Comparison of ENCODE assay signal across 9 cellular contexts in genomic region chr9:110254500-110254899, GRCh38. TPM values are rescaled to one million over a fixed set of nuclear protein-coding genes. Genes with fewer than 3 reads are reported as not detected.
DNase-seq lines count a peak whose midpoint lies in the region; TF ChIP-seq lines count a peak whose summit lies in the region.
"Had no signal": no experiment of that assay in that cellular context is flagged by ENCODE, and none has a peak within 500 bp of the region (broad histone marks: within the 10 kb centered on the region; RNA-seq: fewer than 3 reads in every experiment).

No MANE protein-coding gene starts in this region.

- H3K4me1 Mint-ChIP-seq in CD4-positive, alpha-beta memory T cell = peaks cover 30 to 47% (median 41%) of the 10 kb centered on the region in 4 donors

- H3K27me3 Mint-ChIP-seq in CD4-positive, alpha-beta memory T cell = no peaks in the 10 kb centered on the region

- H3K4me3 ChIP-seq in CD4-positive, alpha-beta memory T cell (ENCODE audit: low read length in 2 of 2) = no peak overlapping the region
- peak overlapping the region; percentile 96 for H3K4me3 ChIP-seq in OCI-LY3 (ENCODE audit: low read length)
- peak overlapping the region; percentile 75 for H3K4me3 ChIP-seq in epithelial cell of esophagus (ENCODE audit: low read length)
- H3K4me3 ChIP-seq in osteoblast (ENCODE audit: insufficient read depth, low read length) = peak overlapping the region; percentile 90

- POLR2A ChIA-PET in CD4-positive, alpha-beta memory T cell (lab: Charles Lee; ENCODE audit: partially characterized antibody) = no interaction called here

- no peaks in the 10 kb centered on the region for H3K9me3 ChIP-seq in CD4-positive, alpha-beta memory T cell (ENCODE audit: control insufficient read depth in 1 of 2, low read length in 2 of 2)
- H3K9me3 ChIP-seq in OCI-LY3 (ENCODE audit: insufficient read depth, low read length) (no peaks in the 10 kb centered on the region), osteoblast (ENCODE audit: low read depth, low read length) (no peaks in the 10 kb centered on the region)

- H2AFZ ChIP-seq in OCI-LY3 (ENCODE audit: low read depth, low read length) (no peak overlapping the region), osteoblast (ENCODE audit: low read length) (no peak overlapping the region)

- peak overlapping the region; percentile 94 to 99 (median 96) for H3K4me3 Mint-ChIP-seq in CD4-positive, alpha-beta memory T cell

- H3K27me3 ChIP-seq in CD4-positive, alpha-beta memory T cell (ENCODE audit: insufficient read depth, low read length) = no peaks in the 10 kb centered on the region
- H3K27me3 ChIP-seq in OCI-LY3 (ENCODE audit: low read depth, low read length) (no peaks in the 10 kb centered on the region), osteoblast (ENCODE audit: insufficient read depth, low read length) (no peaks in the 10 kb centered on the region)

- H4K20me1 ChIP-seq in OCI-LY3 (ENCODE audit: insufficient read depth, low read length) = peaks cover 57% of the 10 kb centered on the region
- H4K20me1 ChIP-seq in osteoblast (ENCODE audit: insufficient read depth, low read length) = peaks cover 51% of the 10 kb centered on the region

- CTCF ChIA-PET in CD4-positive, alpha-beta memory T cell (lab: Charles Lee; ENCODE audit: partially characterized antibody) = no interaction called here

- TF ChIP-seq CTCF in OCI-LY3 (IDR thresholded peaks at IDR 0.05; ENCODE audit: low read depth, low read length) (no peak), epithelial cell of esophagus (IDR thresholded peaks at IDR 0.05; ENCODE audit: insufficient read depth, low read depth, low read length, missing control alignments) (no peak), osteoblast (IDR thresholded peaks at IDR 0.05; ENCODE audit: extremely low read depth, low read depth, low read length) (no peak)

- H3K27ac Mint-ChIP-seq in CD4-positive, alpha-beta memory T cell = peak overlapping the region; percentile 48 to 98 (median 91)

- H3K4me1 ChIP-seq in CD4-positive, alpha-beta memory T cell (ENCODE audit: insufficient read depth, low read length) = peaks cover 40% of the 10 kb centered on the region
- H3K4me1 ChIP-seq in OCI-LY3 (ENCODE audit: low read length) = peaks cover 41% of the 10 kb centered on the region
- H3K4me1 ChIP-seq in osteoblast (ENCODE audit: insufficient read depth, low read length) = peaks cover 39% of the 10 kb centered on the region

- H3K4me2 ChIP-seq in OCI-LY3 (ENCODE audit: low read length) = peak overlapping the region; percentile 87
- H3K4me2 ChIP-seq in osteoblast (ENCODE audit: insufficient read depth, low read length) = peak overlapping the region; percentile 84

- peaks cover 81% of the 10 kb centered on the region for H3K79me2 ChIP-seq in OCI-LY3 (ENCODE audit: low read length)
- peaks cover 68% of the 10 kb centered on the region for H3K79me2 ChIP-seq in osteoblast (ENCODE audit: insufficient read depth, low read length)

- H3K9me3 Mint-ChIP-seq in CD4-positive, alpha-beta memory T cell = no peaks in the 10 kb centered on the region

- intact Hi-C loops in CD4-positive, alpha-beta memory T cell (cut with micrococcal nuclease) = loop anchor here (10.0 kb wide), 1 partner anchor 100 kb away; no protein-coding TSS in a partner anchor

- peaks cover 7% of the 10 kb centered on the region for H3K36me3 ChIP-seq in CD4-positive, alpha-beta memory T cell (ENCODE audit: insufficient read depth, low read length)
- H3K36me3 ChIP-seq in OCI-LY3 (replicated peaks; ENCODE audit: low read depth, low read length) (peaks cover 31% of the 10 kb centered on the region), osteoblast (ENCODE audit: insufficient read depth, low read length) (peaks cover 16% of the 10 kb centered on the region)

- DNase-seq in CD4-positive, alpha-beta memory T cell = no peak
- DNase-seq in epithelial cell of esophagus (ENCODE audit: low read depth) (no peak), osteoblast (ENCODE audit: insufficient read length, low spot score, missing footprints) (no peak), NOMO-1 treated with dmso at 0.1 percent for 144 hours (lab: John Stamatoyannopoulos, UW; ENCODE audit: unreplicated experiment) (no peak), caudate nucleus (lab: John Stamatoyannopoulos, UW) (no peak), COLO668 (lab: John Stamatoyannopoulos, UW; ENCODE audit: unreplicated experiment) (no peak)
- DNase-seq in activated effector memory CD4-positive, alpha-beta T cell treated with anti-CD3 and anti-CD28 coated beads, Interleukin-2, amount 50 U/mL, for 16 hours = no peak
- DNase-seq: NCI-H146 had no signal

- peaks cover 6 to 20% of the 10 kb centered on the region in 2 donors for H3K36me3 Mint-ChIP-seq in CD4-positive, alpha-beta memory T cell

- peak overlapping the region; percentile 99 for H3K9ac ChIP-seq in OCI-LY3 (ENCODE audit: low read length)

- no peak overlapping the region for H3K27ac ChIP-seq in CD4-positive, alpha-beta memory T cell (ENCODE audit: low read depth, low read length)
- H3K27ac ChIP-seq in OCI-LY3 (ENCODE audit: low read length) (no peak overlapping the region; the same call in 1 of the 2 replicates), osteoblast (ENCODE audit: low read depth, low read length) (peak overlapping the region; percentile 89), caudate nucleus (ENCODE audit: low read depth, low read length) (no peak overlapping the region)

RNA-seq across cellular contexts. Expression of gene TXN, which starts 1.8 kb away (rescaled TPM):
- 10 to 100 TPM; 45.6 to 47.9 TPM for total RNA-seq in CD4-positive, alpha-beta memory T cell
- 100 to 1,000 TPM; 196 to 267 TPM for polyA plus RNA-seq in CD4-positive, alpha-beta memory T cell
- total RNA-seq in osteoblast = 234 and 258 TPM in 2 replicates

RNA-seq across cellular contexts. Expression of gene C9orf152, which starts 46.5 kb away (rescaled TPM):
- total RNA-seq in CD4-positive, alpha-beta memory T cell = not detected
- polyA plus RNA-seq in CD4-positive, alpha-beta memory T cell = not detected
- total RNA-seq in osteoblast = not detected in 2 replicates

Comparison
In these comparisons a context has a peak if more than half of its experiments do, and no peak if none do; other contexts are left out.
1. H3K4me3 ChIP-seq: peak in OCI-LY3 (single experiment), epithelial cell of esophagus (single experiment) and osteoblast (single experiment); none in CD4-positive, alpha-beta memory T cell (0 of 2).